In genomic region chr3:194957743-194958240, GRCh38 we compare ENCODE assay signal across 20 cellular contexts.
DNase-seq lines count a peak whose midpoint lies in the region; ATAC-seq and TF ChIP-seq lines count a peak whose summit lies in the region.
"Had no signal": no experiment of that assay in that cellular context is flagged by ENCODE, and none has a peak within 500 bp of the region (broad histone marks: within the 10 kb centered on the region; RNA-seq: fewer than 3 reads in every experiment).

No MANE protein-coding gene starts in this region.

- POLR2A ChIA-PET in activated CD4-positive, alpha-beta T cell treated with anti-CD3 and anti-CD28 coated beads for 36 hours (lab: Charles Lee): no interaction called here

- H3K36me3 ChIP-seq in neural progenitor cell: no peaks in the 10 kb centered on the region
- H3K36me3 ChIP-seq: BLaER1, HAP-1 had no signal

- CTCF ChIA-PET in activated CD4-positive, alpha-beta T cell treated with anti-CD3 and anti-CD28 coated beads for 36 hours (lab: Charles Lee): no interaction called here

- TF ChIP-seq CTCF in neural progenitor cell (IDR thresholded peaks at IDR 0.05): no peak

- no peaks in the 10 kb centered on the region for H4K20me1 ChIP-seq in neural progenitor cell (ENCODE audit: low read depth)
- H4K20me1 ChIP-seq: BLaER1 had no signal

- no peaks in the 10 kb centered on the region for H3F3A ChIP-seq in neural progenitor cell (ENCODE audit: low read depth)

- no peak overlapping the region for H3K4me3 ChIP-seq in neural progenitor cell
- H3K4me3 ChIP-seq: BLaER1, GM23248, HAP-1 had no signal

- H3K27ac ChIP-seq in neural progenitor cell: no peak overlapping the region
- H3K27ac ChIP-seq: 22Rv1, BLaER1, C4-2B, GM23248 had no signal

- no peaks in the 10 kb centered on the region for H3K27me3 ChIP-seq in neural progenitor cell
- H3K27me3 ChIP-seq: BLaER1 had no signal

- H3K4me1 ChIP-seq in neural progenitor cell: no peaks in the 10 kb centered on the region
- H3K4me1 ChIP-seq: HAP-1 had no signal

- H3K4me1 Mint-ChIP-seq in neural progenitor cell: peaks cover 3% of the 10 kb centered on the region
- no peaks in the 10 kb centered on the region for H3K4me1 Mint-ChIP-seq in activated CD4-positive, alpha-beta T cell treated with anti-CD3 and anti-CD28 coated beads for 36 hours
- H3K4me1 Mint-ChIP-seq: B cell; CD4-positive, CD25-positive, alpha-beta regulatory T cell had no signal

- peaks cover 4% of the 10 kb centered on the region for H3K27me3 Mint-ChIP-seq in neural progenitor cell (ENCODE audit: insufficient read depth, low read depth)
- H3K27me3 Mint-ChIP-seq in activated CD4-positive, alpha-beta T cell treated with anti-CD3 and anti-CD28 coated beads for 36 hours: peaks cover 4% of the 10 kb centered on the region

- H3K79me2 ChIP-seq in neural progenitor cell (ENCODE audit: low read depth): no peaks in the 10 kb centered on the region

- peak overlapping the region; percentile 90 for H3K27ac Mint-ChIP-seq in neural progenitor cell
- no peak overlapping the region for H3K27ac Mint-ChIP-seq in activated CD4-positive, alpha-beta T cell treated with anti-CD3 and anti-CD28 coated beads for 36 hours
- H3K27ac Mint-ChIP-seq: B cell; CD4-positive, CD25-positive, alpha-beta regulatory T cell; CD8-positive, alpha-beta T cell; HFFc6 had no signal

- H3K9ac ChIP-seq in neural progenitor cell: no peak overlapping the region
- H3K9ac ChIP-seq: BLaER1, GM23248 had no signal

- intact Hi-C loops in activated CD4-positive, alpha-beta T cell treated with anti-CD3 and anti-CD28 coated beads for 36 hours (cut with DNase I, micrococcal nuclease): no loop called here

- H3K9me3 ChIP-seq in neural progenitor cell (ENCODE audit: low read depth): no peaks in the 10 kb centered on the region
- H3K9me3 ChIP-seq: BLaER1, Caco-2, HAP-1 had no signal

- H3K4me2 ChIP-seq in neural progenitor cell: no peak overlapping the region
- H3K4me2 ChIP-seq: BLaER1 had no signal

- no peak overlapping the region for H2AFZ ChIP-seq in neural progenitor cell (replicated peaks)
- H2AFZ ChIP-seq: GM23248 had no signal

- DNase-seq in NCI-H82 (lab: John Stamatoyannopoulos, UW): peak; percentile 65
- no peak for DNase-seq in NCI-H82 treated with DMSO at 0.1 percent for 48 hours (lab: John Stamatoyannopoulos, UW; ENCODE audit: unreplicated experiment)
- peak; percentile 26 for DNase-seq in islet precursor cell
- no peak for DNase-seq in neural progenitor cell (ENCODE audit: low spot score)
- DNase-seq in retina: no peak
- DNase-seq in activated CD4-positive, alpha-beta T cell treated with anti-CD3 and anti-CD28 coated beads for 36 hours: no peak
- DNase-seq in activated CD4-positive, CD25-positive, alpha-beta regulatory T cell treated with anti-CD3 and anti-CD28 coated beads, Interleukin-2, amount 50 U/mL, for 72 hours: no peak
- DNase-seq: Caco-2; CD4-positive, CD25-positive, alpha-beta regulatory T cell; DMS153; EL; GDM1; GM23248; HFFc6 had no signal

- H3K4me3 Mint-ChIP-seq in neural progenitor cell: no peak overlapping the region
- no peak overlapping the region for H3K4me3 Mint-ChIP-seq in activated CD4-positive, alpha-beta T cell treated with anti-CD3 and anti-CD28 coated beads for 36 hours
- H3K4me3 Mint-ChIP-seq: B cell; CD4-positive, CD25-positive, alpha-beta regulatory T cell; CD8-positive, alpha-beta T cell; HFFc6 had no signal

- no peak for ATAC-seq in activated CD4-positive, alpha-beta T cell treated with anti-CD3 and anti-CD28 coated beads for 36 hours
- ATAC-seq: CD8-positive, alpha-beta T cell had no signal

- H3K9me3 Mint-ChIP-seq in neural progenitor cell: peaks cover 2% of the 10 kb centered on the region
- H3K9me3 Mint-ChIP-seq in activated CD4-positive, alpha-beta T cell treated with anti-CD3 and anti-CD28 coated beads for 36 hours (ENCODE audit: low read depth): no peaks in the 10 kb centered on the region
- H3K9me3 Mint-ChIP-seq: CD4-positive, CD25-positive, alpha-beta regulatory T cell; CD8-positive, alpha-beta T cell; HFFc6 had no signal

- H3K36me3 Mint-ChIP-seq in neural progenitor cell: no peaks in the 10 kb centered on the region
- no peaks in the 10 kb centered on the region for H3K36me3 Mint-ChIP-seq in activated CD4-positive, alpha-beta T cell treated with anti-CD3 and anti-CD28 coated beads for 36 hours (ENCODE audit: low read depth)
- H3K36me3 Mint-ChIP-seq: CD4-positive, CD25-positive, alpha-beta regulatory T cell; CD8-positive, alpha-beta T cell had no signal

Comparison
In these comparisons a context has a peak if more than half of its experiments do, and no peak if none do; other contexts are left out.
1. DNase-seq: peak in NCI-H82 (single experiment) and islet precursor cell (single experiment); none in NCI-H82 treated with DMSO at 0.1 percent for 48 hours (single experiment), neural progenitor cell (single experiment), retina (single experiment), activated CD4-positive, alpha-beta T cell treated with anti-CD3 and anti-CD28 coated beads for 36 hours (single experiment) and activated CD4-positive, CD25-positive, alpha-beta regulatory T cell treated with anti-CD3 and anti-CD28 coated beads, Interleukin-2, amount 50 U/mL, for 72 hours (single experiment).